8 cellular contexts compared by ENCODE assay signal in the genomic region with DNA sequence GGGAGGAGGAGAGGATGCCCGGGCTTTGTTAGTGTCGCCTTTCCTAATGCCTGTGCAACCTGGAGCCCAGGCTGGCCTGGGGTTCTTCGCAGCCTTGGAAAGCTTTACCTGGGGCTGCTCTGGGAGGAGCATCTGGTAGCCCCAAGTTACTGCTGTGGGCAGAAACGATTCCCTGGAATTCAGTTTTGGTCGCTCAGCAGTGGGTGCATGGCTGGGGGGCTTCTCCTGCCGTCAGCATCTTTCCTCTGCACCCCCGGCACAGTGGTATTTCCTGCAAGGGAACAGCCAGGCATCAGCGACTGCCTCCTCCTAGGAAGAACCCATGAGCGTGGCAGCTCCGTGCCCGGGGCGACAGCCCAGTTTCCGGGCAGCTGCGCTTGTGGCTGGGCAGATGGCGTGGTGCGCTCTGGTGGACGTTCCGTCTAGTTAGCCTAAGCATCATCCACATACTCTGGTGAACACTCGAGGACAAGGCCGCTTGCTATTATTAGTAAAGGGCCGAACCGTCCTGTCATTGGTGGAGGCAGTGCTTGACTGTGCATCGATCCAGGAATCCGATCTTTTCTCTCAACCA.
DNase-seq lines count a peak whose midpoint lies in the region; TF ChIP-seq lines count a peak whose summit lies in the region.

No MANE protein-coding gene starts in this region.

- BruUV-seq in PC-9 (replicated peaks; lab: Mats Ljungman, UMichigan): no TSS peak

- H3K79me2 ChIP-seq in PC-9 (ENCODE audit: low read depth): no peaks in the 10 kb centered on the region

- H4K20me1 ChIP-seq in PC-9 (ENCODE audit: insufficient read depth): no peaks in the 10 kb centered on the region

- no peak overlapping the region for H2AFZ ChIP-seq in PC-9

- no peaks in the 10 kb centered on the region for H3K9me2 ChIP-seq in PC-9 (ENCODE audit: insufficient read depth)

- no peaks in the 10 kb centered on the region for H3K9me3 ChIP-seq in HEK293 (ENCODE audit: control insufficient read depth, insufficient read depth, low read depth, low read length)
- H3K9me3 ChIP-seq in WERI-Rb-1 (ENCODE audit: severe bottlenecking): no peaks in the 10 kb centered on the region
- no peaks in the 10 kb centered on the region for H3K9me3 ChIP-seq in sigmoid colon
- H3K9me3 ChIP-seq in PC-9 (ENCODE audit: insufficient read depth, low read depth): no peaks in the 10 kb centered on the region

- no peak for TF ChIP-seq EP300 in sigmoid colon (IDR thresholded peaks at IDR 0.05)

- TF ChIP-seq POLR2A in sigmoid colon (IDR thresholded peaks at IDR 0.05): no peak

- peaks cover 5% of the 10 kb centered on the region; the same call in 1 of the 2 replicates for H3K4me1 ChIP-seq in HEK293 (ENCODE audit: control insufficient read depth, insufficient read depth, low read length)
- H3K4me1 ChIP-seq in sigmoid colon: peaks cover 0 to 73% (median 51%) of the 10 kb centered on the region in 4 donors
- no peaks in the 10 kb centered on the region for H3K4me1 ChIP-seq in PC-9 (replicated peaks; ENCODE audit: insufficient read depth)

- H3K27ac ChIP-seq in HEK293 (ENCODE audit: extremely low read depth, low read depth, low read length): peak overlapping the region; percentile 24; the same call in 1 of the 2 replicates
- H3K27ac ChIP-seq in WERI-Rb-1: peak overlapping the region; percentile 52
- H3K27ac ChIP-seq in sigmoid colon: peak overlapping the region in 3 of 4 donors; percentile 2 to 62 (median 46)
- H3K27ac ChIP-seq in PC-9: no peak overlapping the region
- H3K27ac ChIP-seq in RWPE1: no peak overlapping the region

- POLR2A ChIA-PET in HEK293 (lab: Yijun Ruan, JAX) (interaction anchor here (0.6 to 1.4 kb wide), 3 partner anchors 22 to 245 kb away, joined by 3 to 4 read pairs (median 4); no protein-coding TSS in a partner anchor), PC-9 (lab: Charles Lee; ENCODE audit: unreplicated experiment) (no interaction called here), RWPE1 (lab: Yijun Ruan, JAX; ENCODE audit: low non-redundant PET) (interaction anchor here (0.5 kb wide), 1 partner anchor 61 kb away, joined by 5 read pairs; no protein-coding TSS in a partner anchor)

- no peak for TF ChIP-seq CTCF in HEK293 (tag by site-specific recombination; IDR thresholded peaks at IDR 0.05)
- TF ChIP-seq CTCF in WERI-Rb-1 (IDR thresholded peaks at IDR 0.05; ENCODE audit: low read depth, low read length): no peak
- no peak for TF ChIP-seq CTCF in sigmoid colon (IDR thresholded peaks at IDR 0.05)
- no peak for TF ChIP-seq CTCF in PC-9 (conservative IDR thresholded peaks at IDR 0.05)
- TF ChIP-seq CTCF in RWPE1 (conservative IDR thresholded peaks at IDR 0.05; ENCODE audit: low read depth): no peak

- WGBS in sigmoid colon, 2 donors: 40 to 83% methylated on average over 24 of the region's 24 CpGs

- DNase-seq in WERI-Rb-1: peak; percentile 61
- DNase-seq in hypothalamus (lab: John Stamatoyannopoulos, UW): peak in 43 of 51 donors; percentile 13 to 76 (median 44)
- no peak for DNase-seq in sigmoid colon
- DNase-seq in PC-9: no peak
- DNase-seq in RWPE1 (ENCODE audit: low spot score): no peak
- DNase-seq in D341Med (ENCODE audit: low spot score): no peak
- DNase-seq in activated gamma-delta T cell treated with Interleukin-2 at 50 U/mL for 16 hours: no peak

- CTCF ChIA-PET in HEK293 (lab: Yijun Ruan, JAX): no interaction called here
- CTCF ChIA-PET in PC-9 (lab: Charles Lee): no interaction called here
- CTCF ChIA-PET in RWPE1 (lab: Yijun Ruan, JAX): interaction anchor here (0.5 to 0.7 kb wide), 2 partner anchors 10 to 103 kb away, joined by 3 to 5 read pairs; no protein-coding TSS in a partner anchor

- no peak overlapping the region for H3K4me2 ChIP-seq in PC-9

- intact Hi-C loops in sigmoid colon (cut with DNase I) (no loop called here), PC-9 (cut with micrococcal nuclease; ENCODE audit: unreplicated experiment) (no loop called here)

- H3K4me3 ChIP-seq in HEK293 (ENCODE audit: low read depth, low read length): peak overlapping the region; percentile 44
- peak overlapping the region; percentile 64 for H3K4me3 ChIP-seq in WERI-Rb-1 (ENCODE audit: low read depth, low read length)
- peak overlapping the region in 3 of 4 donors; percentile 42 to 50 (median 50) for H3K4me3 ChIP-seq in sigmoid colon
- H3K4me3 ChIP-seq in PC-9: no peak overlapping the region

- H3K36me3 ChIP-seq in HEK293 (ENCODE audit: control insufficient read depth in 2 of 2, insufficient read depth in 1 of 2, low read length in 2 of 2) (no peaks in the 10 kb centered on the region), WERI-Rb-1 (no peaks in the 10 kb centered on the region), sigmoid colon (no peaks in the 10 kb centered on the region), PC-9 (ENCODE audit: low read depth) (no peaks in the 10 kb centered on the region)

- H3K27me3 ChIP-seq in WERI-Rb-1 (ENCODE audit: insufficient read depth, low read depth, severe bottlenecking) (no peaks in the 10 kb centered on the region), sigmoid colon (no peaks in the 10 kb centered on the region), PC-9 (ENCODE audit: insufficient read depth, low read depth) (no peaks in the 10 kb centered on the region)

- no peaks in the 10 kb centered on the region for H3F3A ChIP-seq in PC-9 (ENCODE audit: insufficient read depth, low read depth)

TF ChIP-seq in HEK293, 187 proteins besides CTCF, POLR2A, EP300 and RAD21:
- TF ChIP-seq, protein P1, sequence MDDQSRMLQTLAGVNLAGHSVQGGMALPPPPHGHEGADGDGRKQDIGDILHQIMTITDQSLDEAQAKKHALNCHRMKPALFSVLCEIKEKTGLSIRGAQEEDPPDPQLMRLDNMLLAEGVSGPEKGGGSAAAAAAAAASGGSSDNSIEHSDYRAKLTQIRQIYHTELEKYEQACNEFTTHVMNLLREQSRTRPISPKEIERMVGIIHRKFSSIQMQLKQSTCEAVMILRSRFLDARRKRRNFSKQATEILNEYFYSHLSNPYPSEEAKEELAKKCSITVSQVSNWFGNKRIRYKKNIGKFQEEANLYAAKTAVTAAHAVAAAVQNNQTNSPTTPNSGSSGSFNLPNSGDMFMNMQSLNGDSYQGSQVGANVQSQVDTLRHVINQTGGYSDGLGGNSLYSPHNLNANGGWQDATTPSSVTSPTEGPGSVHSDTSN (CRISPR knock-in tag; IDR thresholded peaks at IDR 0.05): 0 out of 2 replicates have a peak, but pooled peaks have one; percentile 4
- TF ChIP-seq ZNF776 (tag by site-specific recombination; IDR thresholded peaks at IDR 0.05; ENCODE audit: borderline replicate concordance) (no peak), ZNF175 (tag by site-specific recombination; IDR thresholded peaks at IDR 0.05) (no peak), ZNF341 (tag by site-specific recombination; IDR thresholded peaks at IDR 0.05; ENCODE audit: low read depth) (peak; percentile 63), YY1 (tag by site-specific recombination; IDR thresholded peaks at IDR 0.05) (no peak), ZNF76 (tag by site-specific recombination; IDR thresholded peaks at IDR 0.05; ENCODE audit: borderline replicate concordance, low read depth) (no peak), WT1 (tag by site-specific recombination; IDR thresholded peaks at IDR 0.05) (no peak), GLIS2 (tag by site-specific recombination; IDR thresholded peaks at IDR 0.05) (0 out of 2 replicates have a peak, but pooled peaks have one; percentile 12), ZNF140 (tag by site-specific recombination; IDR thresholded peaks at IDR 0.05) (no peak), ZNF558 (tag by site-specific recombination; IDR thresholded peaks at IDR 0.05) (no peak), ZNF211 (tag by site-specific recombination; IDR thresholded peaks at IDR 0.05; ENCODE audit: low read depth) (no peak), ZNF426 (tag by site-specific recombination; IDR thresholded peaks at IDR 0.05) (no peak), ZNF335 (tag by site-specific recombination; conservative IDR thresholded peaks at IDR 0.05) (peak; percentile 77)
- TF ChIP-seq, protein P2, sequence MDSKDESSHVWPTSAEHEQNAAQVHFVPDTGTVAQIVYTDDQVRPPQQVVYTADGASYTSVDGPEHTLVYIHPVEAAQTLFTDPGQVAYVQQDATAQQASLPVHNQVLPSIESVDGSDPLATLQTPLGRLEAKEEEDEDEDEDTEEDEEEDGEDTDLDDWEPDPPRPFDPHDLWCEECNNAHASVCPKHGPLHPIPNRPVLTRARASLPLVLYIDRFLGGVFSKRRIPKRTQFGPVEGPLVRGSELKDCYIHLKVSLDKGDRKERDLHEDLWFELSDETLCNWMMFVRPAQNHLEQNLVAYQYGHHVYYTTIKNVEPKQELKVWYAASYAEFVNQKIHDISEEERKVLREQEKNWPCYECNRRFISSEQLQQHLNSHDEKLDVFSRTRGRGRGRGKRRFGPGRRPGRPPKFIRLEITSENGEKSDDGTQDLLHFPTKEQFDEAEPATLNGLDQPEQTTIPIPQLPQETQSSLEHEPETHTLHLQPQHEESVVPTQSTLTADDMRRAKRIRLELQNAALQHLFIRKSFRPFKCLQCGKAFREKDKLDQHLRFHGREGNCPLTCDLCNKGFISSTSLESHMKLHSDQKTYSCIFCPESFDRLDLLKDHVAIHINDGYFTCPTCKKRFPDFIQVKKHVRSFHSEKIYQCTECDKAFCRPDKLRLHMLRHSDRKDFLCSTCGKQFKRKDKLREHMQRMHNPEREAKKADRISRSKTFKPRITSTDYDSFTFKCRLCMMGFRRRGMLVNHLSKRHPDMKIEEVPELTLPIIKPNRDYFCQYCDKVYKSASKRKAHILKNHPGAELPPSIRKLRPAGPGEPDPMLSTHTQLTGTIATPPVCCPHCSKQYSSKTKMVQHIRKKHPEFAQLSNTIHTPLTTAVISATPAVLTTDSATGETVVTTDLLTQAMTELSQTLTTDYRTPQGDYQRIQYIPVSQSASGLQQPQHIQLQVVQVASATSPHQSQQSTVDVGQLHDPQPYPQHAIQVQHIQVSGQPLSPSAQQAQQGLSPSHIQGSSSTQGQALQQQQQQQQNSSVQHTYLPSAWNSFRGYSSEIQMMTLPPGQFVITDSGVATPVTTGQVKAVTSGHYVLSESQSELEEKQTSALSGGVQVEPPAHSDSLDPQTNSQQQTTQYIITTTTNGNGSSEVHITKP (tag by site-specific recombination; IDR thresholded peaks at IDR 0.05): peak; percentile 80
- TF ChIP-seq, protein P3, sequence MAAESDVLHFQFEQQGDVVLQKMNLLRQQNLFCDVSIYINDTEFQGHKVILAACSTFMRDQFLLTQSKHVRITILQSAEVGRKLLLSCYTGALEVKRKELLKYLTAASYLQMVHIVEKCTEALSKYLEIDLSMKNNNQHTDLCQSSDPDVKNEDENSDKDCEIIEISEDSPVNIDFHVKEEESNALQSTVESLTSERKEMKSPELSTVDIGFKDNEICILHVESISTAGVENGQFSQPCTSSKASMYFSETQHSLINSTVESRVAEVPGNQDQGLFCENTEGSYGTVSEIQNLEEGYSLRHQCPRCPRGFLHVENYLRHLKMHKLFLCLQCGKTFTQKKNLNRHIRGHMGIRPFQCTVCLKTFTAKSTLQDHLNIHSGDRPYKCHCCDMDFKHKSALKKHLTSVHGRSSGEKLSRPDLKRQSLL (tag by site-specific recombination; IDR thresholded peaks at IDR 0.05): no peak

Comparison
In these comparisons a context has a peak if more than half of its experiments do, and no peak if none do; other contexts are left out.
1. H3K27ac ChIP-seq: peak in HEK293 (single experiment), WERI-Rb-1 (single experiment) and sigmoid colon (3 of 4); none in PC-9 (single experiment) and RWPE1 (single experiment).
2. DNase-seq: peak in WERI-Rb-1 (single experiment) and hypothalamus (43 of 51); none in sigmoid colon (single experiment), PC-9 (0 of 2), RWPE1 (single experiment), D341Med (single experiment) and activated gamma-delta T cell treated with Interleukin-2 at 50 U/mL for 16 hours (single experiment).